ENCODE assay signal across 1 cellular context in genomic region chr10:33388325-33388724, GRCh38.
TF ChIP-seq lines count a peak whose summit lies in the region.

No MANE protein-coding gene starts in this region.

TF ChIP-seq in HEK293, 187 proteins besides CTCF, POLR2A, EP300 and RAD21 (continued from another document and continues in another):
- TF ChIP-seq, protein P1, sequence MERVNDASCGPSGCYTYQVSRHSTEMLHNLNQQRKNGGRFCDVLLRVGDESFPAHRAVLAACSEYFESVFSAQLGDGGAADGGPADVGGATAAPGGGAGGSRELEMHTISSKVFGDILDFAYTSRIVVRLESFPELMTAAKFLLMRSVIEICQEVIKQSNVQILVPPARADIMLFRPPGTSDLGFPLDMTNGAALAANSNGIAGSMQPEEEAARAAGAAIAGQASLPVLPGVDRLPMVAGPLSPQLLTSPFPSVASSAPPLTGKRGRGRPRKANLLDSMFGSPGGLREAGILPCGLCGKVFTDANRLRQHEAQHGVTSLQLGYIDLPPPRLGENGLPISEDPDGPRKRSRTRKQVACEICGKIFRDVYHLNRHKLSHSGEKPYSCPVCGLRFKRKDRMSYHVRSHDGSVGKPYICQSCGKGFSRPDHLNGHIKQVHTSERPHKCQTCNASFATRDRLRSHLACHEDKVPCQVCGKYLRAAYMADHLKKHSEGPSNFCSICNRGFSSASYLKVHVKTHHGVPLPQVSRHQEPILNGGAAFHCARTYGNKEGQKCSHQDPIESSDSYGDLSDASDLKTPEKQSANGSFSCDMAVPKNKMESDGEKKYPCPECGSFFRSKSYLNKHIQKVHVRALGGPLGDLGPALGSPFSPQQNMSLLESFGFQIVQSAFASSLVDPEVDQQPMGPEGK (tag by site-specific recombination; IDR thresholded peaks at IDR 0.05): 0 out of 2 replicates have a peak, but pooled peaks have one; percentile 23
- TF ChIP-seq ZNF10 (tag by site-specific recombination; IDR thresholded peaks at IDR 0.05) (no peak), ZEB2 (tag by site-specific recombination; IDR thresholded peaks at IDR 0.05) (peak; percentile 93), ZNF639 (tag by site-specific recombination; IDR thresholded peaks at IDR 0.05) (no peak), ZNF513 (tag by site-specific recombination; IDR thresholded peaks at IDR 0.05) (peak; percentile 24; the same call in 1 of the 2 replicates), ZNF169 (tag by site-specific recombination; IDR thresholded peaks at IDR 0.05) (no peak), HOXC10 (CRISPR knock-in tag; IDR thresholded peaks at IDR 0.05) (no peak), SP7 (tag by site-specific recombination; IDR thresholded peaks at IDR 0.05) (no peak), RBAK (tag by site-specific recombination; IDR thresholded peaks at IDR 0.05) (no peak), MYNN (tag by site-specific recombination; IDR thresholded peaks at IDR 0.05; ENCODE audit: borderline replicate concordance) (no peak), ZNF324 (tag by site-specific recombination; IDR thresholded peaks at IDR 0.05) (no peak), ZSCAN30 (tag by site-specific recombination; IDR thresholded peaks at IDR 0.05) (peak; percentile 91), ZSCAN16 (tag by site-specific recombination; IDR thresholded peaks at IDR 0.05) (no peak), ZNF629 (tag by site-specific recombination; IDR thresholded peaks at IDR 0.05) (peak; percentile 76; the same call in 1 of the 2 replicates), ZNF677 (tag by site-specific recombination; IDR thresholded peaks at IDR 0.05) (no peak), OVOL3 (tag by site-specific recombination; IDR thresholded peaks at IDR 0.05) (peak; percentile 94), ZNF623 (tag by site-specific recombination; IDR thresholded peaks at IDR 0.05) (no peak), ZNF37A (tag by site-specific recombination; IDR thresholded peaks at IDR 0.05) (peak; percentile 25; the same call in 1 of the 2 replicates), ZBTB21 (tag by site-specific recombination; IDR thresholded peaks at IDR 0.05) (no peak), ZNF707 (tag by site-specific recombination; IDR thresholded peaks at IDR 0.05) (no peak), ZNF19 (tag by site-specific recombination; IDR thresholded peaks at IDR 0.05; ENCODE audit: low read depth) (no peak), ZNF843 (tag by site-specific recombination; IDR thresholded peaks at IDR 0.05) (peak; percentile 98), ZNF24 (tag by site-specific recombination; IDR thresholded peaks at IDR 0.05) (no peak), BCL11A (tag by site-specific recombination; IDR thresholded peaks at IDR 0.05; ENCODE audit: low read depth) (peak; percentile 94), ZBTB7A (tag by site-specific recombination; IDR thresholded peaks at IDR 0.05; ENCODE audit: low read depth) (no peak), FEZF1 (tag by site-specific recombination; IDR thresholded peaks at IDR 0.05) (peak; percentile 99), ZSCAN23 (tag by site-specific recombination; IDR thresholded peaks at IDR 0.05) (no peak), ZNF335 (tag by site-specific recombination; conservative IDR thresholded peaks at IDR 0.05) (no peak), PRDM10 (tag by site-specific recombination; IDR thresholded peaks at IDR 0.05) (no peak), ZNF140 (tag by site-specific recombination; IDR thresholded peaks at IDR 0.05) (no peak), ZNF555 (tag by site-specific recombination; conservative IDR thresholded peaks at IDR 0.05) (no peak), ZNF221 (tag by site-specific recombination; IDR thresholded peaks at IDR 0.05; ENCODE audit: borderline replicate concordance) (no peak), GLI4 (tag by site-specific recombination; IDR thresholded peaks at IDR 0.05) (no peak), ZBTB8A (tag by site-specific recombination; IDR thresholded peaks at IDR 0.05) (peak; percentile 69; the same call in 1 of the 2 replicates), REST (tag by site-specific recombination; IDR thresholded peaks at IDR 0.05) (no peak), ZNF654 (tag by site-specific recombination; IDR thresholded peaks at IDR 0.05; ENCODE audit: low read depth) (0 out of 2 replicates have a peak, but pooled peaks have one; percentile 15), ZNF645 (tag by site-specific recombination; IDR thresholded peaks at IDR 0.05) (no peak), ZIC2 (tag by site-specific recombination; IDR thresholded peaks at IDR 0.05) (no peak), KLF10 (tag by site-specific recombination; IDR thresholded peaks at IDR 0.05) (peak; percentile 65), HOXA7 (CRISPR knock-in tag; IDR thresholded peaks at IDR 0.05; ENCODE audit: borderline replicate concordance) (no peak), ZNF610 (tag by site-specific recombination; IDR thresholded peaks at IDR 0.05; ENCODE audit: borderline replicate concordance) (no peak), ZNF398 (tag by site-specific recombination; IDR thresholded peaks at IDR 0.05) (no peak), ZNF768 (tag by site-specific recombination; IDR thresholded peaks at IDR 0.05) (no peak), KLF17 (tag by site-specific recombination; IDR thresholded peaks at IDR 0.05) (no peak), ZNF2 (tag by site-specific recombination; IDR thresholded peaks at IDR 0.05) (no peak), ZNF549 (tag by site-specific recombination; IDR thresholded peaks at IDR 0.05) (no peak), SP3 (tag by site-specific recombination; IDR thresholded peaks at IDR 0.05) (no peak), ZNF530 (tag by site-specific recombination; IDR thresholded peaks at IDR 0.05; ENCODE audit: low read depth) (no peak)
- TF ChIP-seq, protein P2, sequence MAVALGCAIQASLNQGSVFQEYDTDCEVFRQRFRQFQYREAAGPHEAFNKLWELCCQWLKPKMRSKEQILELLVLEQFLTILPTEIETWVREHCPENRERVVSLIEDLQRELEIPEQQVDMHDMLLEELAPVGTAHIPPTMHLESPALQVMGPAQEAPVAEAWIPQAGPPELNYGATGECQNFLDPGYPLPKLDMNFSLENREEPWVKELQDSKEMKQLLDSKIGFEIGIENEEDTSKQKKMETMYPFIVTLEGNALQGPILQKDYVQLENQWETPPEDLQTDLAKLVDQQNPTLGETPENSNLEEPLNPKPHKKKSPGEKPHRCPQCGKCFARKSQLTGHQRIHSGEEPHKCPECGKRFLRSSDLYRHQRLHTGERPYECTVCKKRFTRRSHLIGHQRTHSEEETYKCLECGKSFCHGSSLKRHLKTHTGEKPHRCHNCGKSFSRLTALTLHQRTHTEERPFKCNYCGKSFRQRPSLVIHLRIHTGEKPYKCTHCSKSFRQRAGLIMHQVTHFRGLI (tag by site-specific recombination; IDR thresholded peaks at IDR 0.05): peak; percentile 21; the same call in 1 of the 2 replicates
